Comparison of ENCODE assay signal across 8 cellular contexts in the genomic region with DNA sequence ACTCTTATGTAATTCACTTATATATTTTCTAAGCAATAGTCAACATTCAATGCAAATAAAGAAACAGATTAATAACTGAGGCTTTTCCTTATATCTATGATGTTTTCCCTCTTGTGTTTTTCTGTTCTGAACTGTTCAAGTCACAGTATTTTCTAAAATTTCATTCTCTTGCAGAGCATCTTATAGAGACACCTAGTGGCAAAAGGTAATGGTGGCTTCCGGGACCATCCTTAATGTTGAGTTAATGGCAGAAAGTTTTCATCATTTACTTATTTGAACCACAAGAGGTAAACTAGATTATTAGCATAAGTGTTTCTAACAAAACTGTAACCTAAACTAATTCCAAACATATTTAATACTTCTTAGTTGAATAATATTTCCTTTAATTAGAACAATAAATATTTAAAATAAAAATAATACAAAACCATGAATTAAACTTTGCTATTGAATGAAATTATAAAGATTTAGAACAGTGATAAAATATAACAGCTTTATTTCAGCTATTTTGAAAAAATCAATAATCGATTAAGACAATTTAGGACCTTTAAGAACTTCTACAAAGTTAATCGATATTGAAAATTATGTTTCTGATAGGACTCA. TPM values are rescaled to one million over a fixed set of nuclear protein-coding genes. Genes with fewer than 3 reads are reported as not detected.
DNase-seq lines count a peak whose midpoint lies in the region; ATAC-seq, FAIRE-seq and TF ChIP-seq lines count a peak whose summit lies in the region.

No MANE protein-coding gene starts in this region.

- no peak for TF ChIP-seq RAD21 in K562 (CRISPR knock-in tag; conservative IDR thresholded peaks at IDR 0.05 in 1 of 2, IDR thresholded peaks at IDR 0.05 in 1 of 2)

- H3K27me3 Mint-ChIP-seq in osteocyte (ENCODE audit: unreplicated experiment), result peaks cover 24% of the 10 kb centered on the region
- H3K27me3 Mint-ChIP-seq in activated CD4-positive, alpha-beta memory T cell treated with anti-CD3 and anti-CD28 coated beads, Interleukin-2, amount 10 ng/mL, durations not matched to agents 7 days and 5 days, result peaks cover 30% of the 10 kb centered on the region

- no peak overlapping the region for H3K4me2 ChIP-seq in K562 (ENCODE audit: insufficient read depth, low read length)

- TF ChIP-seq CTCF in K562 (IDR thresholded peaks at IDR 0.05 in 2 of 3, conservative IDR thresholded peaks at IDR 0.05 in 1 of 3; ENCODE audit: insufficient read depth in 2 of 3, low read depth in 1 of 3, low read length in 3 of 3) (no peak), osteocyte (IDR thresholded peaks at IDR 0.05) (peak; percentile 69)

- H3K79me2 ChIP-seq in K562 (ENCODE audit: control insufficient read depth, insufficient read depth, low read length), result no peaks in the 10 kb centered on the region

- no peaks in the 10 kb centered on the region for H3K9me3 Mint-ChIP-seq in osteocyte (ENCODE audit: unreplicated experiment)
- H3K9me3 Mint-ChIP-seq in activated CD4-positive, alpha-beta memory T cell treated with anti-CD3 and anti-CD28 coated beads, Interleukin-2, amount 10 ng/mL, durations not matched to agents 7 days and 5 days, result no peaks in the 10 kb centered on the region

- no peaks in the 10 kb centered on the region for H3K36me3 Mint-ChIP-seq in osteocyte (ENCODE audit: unreplicated experiment)
- peaks cover 6% of the 10 kb centered on the region for H3K36me3 Mint-ChIP-seq in activated CD4-positive, alpha-beta memory T cell treated with anti-CD3 and anti-CD28 coated beads, Interleukin-2, amount 10 ng/mL, durations not matched to agents 7 days and 5 days (ENCODE audit: low read depth)

- H3K4me1 ChIP-seq in K562 (replicated peaks in 1 of 2; ENCODE audit: control insufficient read depth in 2 of 2, insufficient read depth in 2 of 2, low read length in 2 of 2), result no peaks in the 10 kb centered on the region

- no peaks in the 10 kb centered on the region for H4K20me1 ChIP-seq in K562 (replicated peaks; ENCODE audit: control insufficient read depth, insufficient read depth, low read length)

- intact Hi-C loops in K562 (cut with micrococcal nuclease), result no loop called here

- H3K4me1 Mint-ChIP-seq in osteocyte (ENCODE audit: unreplicated experiment), result peaks cover 20% of the 10 kb centered on the region
- peaks cover 16% of the 10 kb centered on the region for H3K4me1 Mint-ChIP-seq in activated CD4-positive, alpha-beta memory T cell treated with anti-CD3 and anti-CD28 coated beads, Interleukin-2, amount 10 ng/mL, durations not matched to agents 7 days and 5 days

- no peak overlapping the region for H3K4me3 Mint-ChIP-seq in osteocyte (ENCODE audit: unreplicated experiment)
- H3K4me3 Mint-ChIP-seq in activated CD4-positive, alpha-beta memory T cell treated with anti-CD3 and anti-CD28 coated beads, Interleukin-2, amount 10 ng/mL, durations not matched to agents 7 days and 5 days, result no peak overlapping the region

- H3K9me1 ChIP-seq in K562 (ENCODE audit: control insufficient read depth, insufficient read depth, low read length), result no peaks in the 10 kb centered on the region

- DNase-seq in DMS153 treated with DMSO at 0.1 percent for 48 hours (lab: John Stamatoyannopoulos, UW; ENCODE audit: unreplicated experiment) (peak; percentile 13), H7 (peak; percentile 17), NCI-H2081 treated with DMSO at 0.1 percent for 48 hours (lab: John Stamatoyannopoulos, UW) (peak; percentile 63), K562 (ENCODE audit: extremely low read depth in 1 of 4, low spot score in 3 of 4) (peak in 2 of 4 experiments; percentile 1 to 9), osteocyte (ENCODE audit: extremely low spot score, unreplicated experiment) (no peak)
- no peak for DNase-seq in activated CD4-positive, alpha-beta memory T cell treated with anti-CD3 and anti-CD28 coated beads, Interleukin-2, amount 10 ng/mL, durations not matched to agents 7 days and 5 days
- DNase-seq in activated CD4-positive, CD25-positive, alpha-beta regulatory T cell treated with anti-CD3 and anti-CD28 coated beads, Interleukin-2, amount 50 U/mL, for 72 hours, result no peak

- CTCF ChIA-PET in K562 (lab: Yijun Ruan, JAX; ENCODE audit: low intra/inter-chr PET ratio), result no interaction called here
- CTCF ChIA-PET in activated CD4-positive, alpha-beta memory T cell treated with anti-CD3 and anti-CD28 coated beads, Interleukin-2, amount 10 ng/mL, durations not matched to agents 7 days and 5 days (lab: Charles Lee), result no interaction called here

- POLR2A ChIA-PET in K562 (lab: Yijun Ruan, JAX), result no interaction called here
- POLR2A ChIA-PET in activated CD4-positive, alpha-beta memory T cell treated with anti-CD3 and anti-CD28 coated beads, Interleukin-2, amount 10 ng/mL, durations not matched to agents 7 days and 5 days (lab: Charles Lee), result no interaction called here

- H3K27ac ChIP-seq in K562 (ENCODE audit: extremely low read depth, low read depth, low read length), result no peak overlapping the region

- H3K36me3 ChIP-seq in H7 (replicated peaks; ENCODE audit: control insufficient read depth, insufficient read depth, low read length) (no peaks in the 10 kb centered on the region), K562 (ENCODE audit: control insufficient read depth, insufficient read depth, low read length) (no peaks in the 10 kb centered on the region)

- in situ Hi-C loops in K562 (cut with MboI), result no loop called here

- no peak for TF ChIP-seq EP300 in K562 (IDR thresholded peaks at IDR 0.05; ENCODE audit: low read length)

- ATAC-seq in K562, result no peak
- no peak for ATAC-seq in HG03457 (IDR thresholded peaks at IDR 0.05; ENCODE audit: unreplicated experiment)

- H3K9me3 ChIP-seq in K562 (replicated peaks; ENCODE audit: control insufficient read depth, insufficient read depth, low read depth, low read length), result no peaks in the 10 kb centered on the region

- WGBS in K562 (ENCODE audit: insufficient coverage, low coverage, missing lambda C conversion rate), result 4% methylated on average over 3 of the region's 3 CpGs

- FAIRE-seq in K562 (lab: Jason Lieb, UNC), result no peak

- no peak overlapping the region for H3K4me3 ChIP-seq in H7 (ENCODE audit: insufficient read depth, low read depth, low read length)
- H3K4me3 ChIP-seq in K562, result no peak overlapping the region

- no TSS peak for BruUV-seq in K562 (replicated peaks; lab: Mats Ljungman, UMichigan)

- H3K9ac ChIP-seq in K562 (ENCODE audit: insufficient read depth in 1 of 2, low read depth in 2 of 2, low read length in 2 of 2), result no peak overlapping the region

- no peak for TF ChIP-seq POLR2A in K562 (conservative IDR thresholded peaks at IDR 0.05)

- H3K27me3 ChIP-seq in H7 (ENCODE audit: control insufficient read depth, insufficient read depth, low read length) (peaks cover 25% of the 10 kb centered on the region), K562 (ENCODE audit: control insufficient read depth in 2 of 2, insufficient read depth in 2 of 2, low read length in 2 of 2) (no peaks in the 10 kb centered on the region)

- no peak overlapping the region for H3K27ac Mint-ChIP-seq in osteocyte (ENCODE audit: unreplicated experiment)
- H3K27ac Mint-ChIP-seq in activated CD4-positive, alpha-beta memory T cell treated with anti-CD3 and anti-CD28 coated beads, Interleukin-2, amount 10 ng/mL, durations not matched to agents 7 days and 5 days, result no peak overlapping the region

- H2AFZ ChIP-seq in K562 (ENCODE audit: low read depth, low read length), result no peak overlapping the region

TF ChIP-seq in K562, 482 proteins besides CTCF, POLR2A, EP300 and RAD21 (continues in another document):
- TF ChIP-seq STAT5B (CRISPR knock-in tag; IDR thresholded peaks at IDR 0.05) (no peak), PTBP1 (IDR thresholded peaks at IDR 0.05; ENCODE audit: low read depth, low read length) (no peak)

RNA-seq across cellular contexts. Expression of gene SLITRK5, which starts 1.7 kb away (rescaled TPM):
- 0.55 and 0.85 TPM in 2 replicates for total RNA-seq in H7 (2014; rRNA removed; shearing (Covaris generic))
- total RNA-seq in K562 (2011; cell fraction: chromatin; rRNA removed; ENCODE audit: low replicate concordance), result not detected in 2 replicates
- not detected in 2 replicates for total RNA-seq in K562 (2011; cell fraction: nucleolus; rRNA removed)
- not detected in 2 replicates for total RNA-seq in K562 (2011; cell fraction: nucleoplasm; rRNA removed)
- total RNA-seq in K562 (2014; rRNA removed) (not detected in 2 replicates), K562 (2014; rRNA removed; fragmentation: Illumina TruSeq; extraction: Trizol) (not detected in 2 replicates), K562 (2015; rRNA removed; fragmentation: Illumina TruSeq; extraction: Trizol) (not detected in 2 replicates), K562 (2021) (not detected in 2 replicates), osteocyte (0.08 and 0.13 TPM in 2 replicates)
- polyA plus RNA-seq in K562 (2011; rRNA removed) (not detected in 2 replicates), K562 (2014; fragmentation: Illumina TruSeq; extraction: Trizol) (not detected in 2 replicates), K562 (2014; fragmentation: Nextera tagmentation; extraction: Ambion mirVana) (under 1 TPM in 1 of 2 experiments, not detected in 1; under 0.01 TPM), K562 (2014; rRNA removed) (not detected in 2 replicates)
- not detected in 2 replicates for polyA plus RNA-seq in K562 (2011; cell fraction: cytosol; rRNA removed)
- not detected in 2 replicates for polyA plus RNA-seq in K562 (2011; cell fraction: nucleus; rRNA removed)
- under 0.01 TPM in 1 of 2 replicates, not detected in the other for polyA plus RNA-seq in K562 (2012)
- polyA minus RNA-seq in K562 (2011; rRNA and poly(A)+ RNA removed), result not detected in 2 replicates
- polyA minus RNA-seq in K562 (2011; cell fraction: cytosol; rRNA and poly(A)+ RNA removed), result not detected in 2 replicates
- not detected in 2 replicates for polyA minus RNA-seq in K562 (2011; cell fraction: nucleus; rRNA and poly(A)+ RNA removed)
- under 1 TPM in 1 of 2 experiments, not detected in 1; under 0.01 TPM for total RNA-seq in activated CD4-positive, alpha-beta memory T cell treated with anti-CD3 and anti-CD28 coated beads, Interleukin-2, amount 10 ng/mL, durations not matched to agents 7 days and 5 days

Comparison
In these comparisons a context has a peak if more than half of its experiments do, and no peak if none do; other contexts are left out.
1. DNase-seq: peak in DMS153 treated with DMSO at 0.1 percent for 48 hours (single experiment), H7 (single experiment) and NCI-H2081 treated with DMSO at 0.1 percent for 48 hours (single experiment); none in osteocyte (single experiment), activated CD4-positive, alpha-beta memory T cell treated with anti-CD3 and anti-CD28 coated beads, Interleukin-2, amount 10 ng/mL, durations not matched to agents 7 days and 5 days (single experiment) and activated CD4-positive, CD25-positive, alpha-beta regulatory T cell treated with anti-CD3 and anti-CD28 coated beads, Interleukin-2, amount 50 U/mL, for 72 hours (single experiment).